ENCODE assay signal across 10 cellular contexts in the genomic region with DNA sequence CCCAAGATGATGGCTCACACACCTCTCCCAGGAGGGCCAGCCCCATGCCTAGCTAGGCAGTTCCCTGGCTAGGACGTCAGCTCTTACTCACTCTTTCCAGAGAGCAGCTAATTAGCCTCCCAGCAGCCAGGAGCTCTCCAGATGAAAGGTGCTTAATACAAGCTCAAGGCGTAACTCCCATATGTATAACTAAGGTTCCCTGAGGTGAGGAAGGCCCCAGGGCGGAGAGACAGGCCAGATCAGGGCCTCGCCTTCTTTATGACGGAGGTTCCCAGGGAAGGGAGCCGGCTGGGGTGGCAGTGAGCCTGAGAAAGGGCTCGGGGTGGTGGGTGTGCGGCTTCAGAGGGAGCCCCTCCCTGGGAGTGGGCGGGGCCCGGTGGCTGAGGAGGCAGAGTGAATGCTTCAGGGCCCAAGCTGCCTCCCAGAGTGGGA. TPM values are rescaled to one million over a fixed set of nuclear protein-coding genes. Genes with fewer than 3 reads are reported as not detected.
DNase-seq lines count a peak whose midpoint lies in the region; ATAC-seq, FAIRE-seq and TF ChIP-seq lines count a peak whose summit lies in the region.
"Had no signal": no experiment of that assay in that cellular context is flagged by ENCODE, and none has a peak within 500 bp of the region (broad histone marks: within the 10 kb centered on the region; RNA-seq: fewer than 3 reads in every experiment).

No MANE protein-coding gene starts in this region.

- peak; percentile 44 for DNase-seq in DMS 273 (lab: John Stamatoyannopoulos, UW; ENCODE audit: unreplicated experiment)
- no peak for DNase-seq in DMS 273 treated with DMSO at 0.1 percent for 48 hours (lab: John Stamatoyannopoulos, UW)
- peak; percentile 36 for DNase-seq in activated CD4-positive, alpha-beta T cell treated with anti-CD3 and anti-CD28 coated beads, Interleukin-2, amount 50 U/mL, for 1 hour
- DNase-seq in foreskin keratinocyte: peak; percentile 75 to 93
- no peak for DNase-seq in stimulated activated effector memory CD8-positive, alpha-beta T cell treated with anti-CD3 and anti-CD28 coated beads, Interleukin-12 subunit alpha, Interleukin-12 subunit beta, amount 100 ng/mL, for 72 hours (ENCODE audit: low spot score in 2 of 2)
- no peak for DNase-seq in GM12892 (ENCODE audit: insufficient read length)
- DNase-seq in NCI-H1930 (lab: John Stamatoyannopoulos, UW): no peak
- DNase-seq in middle frontal gyrus (ENCODE audit: extremely low spot score, low spot score): no peak

- no peaks in the 10 kb centered on the region for H3K9me3 Mint-ChIP-seq in stimulated activated effector memory CD8-positive, alpha-beta T cell treated with anti-CD3 and anti-CD28 coated beads, Interleukin-12 subunit alpha, Interleukin-12 subunit beta, amount 100 ng/mL, for 72 hours
- H3K9me3 Mint-ChIP-seq: central memory CD8-positive, alpha-beta T cell had no signal

- H3K4me3 Mint-ChIP-seq in stimulated activated effector memory CD8-positive, alpha-beta T cell treated with anti-CD3 and anti-CD28 coated beads, Interleukin-12 subunit alpha, Interleukin-12 subunit beta, amount 100 ng/mL, for 72 hours: peak overlapping the region; percentile 54
- H3K4me3 Mint-ChIP-seq: central memory CD8-positive, alpha-beta T cell had no signal

- FAIRE-seq in GM12892 (lab: Jason Lieb, UNC): no peak

- no peaks in the 10 kb centered on the region for H3K27me3 ChIP-seq in foreskin keratinocyte

- H3K4me1 ChIP-seq in foreskin keratinocyte: peaks cover 10% of the 10 kb centered on the region

- peak; percentile 87 for ATAC-seq in foreskin keratinocyte
- no peak for ATAC-seq in stimulated activated effector memory CD8-positive, alpha-beta T cell treated with anti-CD3 and anti-CD28 coated beads, Interleukin-12 subunit alpha, Interleukin-12 subunit beta, amount 100 ng/mL, for 72 hours

- H3K27ac Mint-ChIP-seq in stimulated activated effector memory CD8-positive, alpha-beta T cell treated with anti-CD3 and anti-CD28 coated beads, Interleukin-12 subunit alpha, Interleukin-12 subunit beta, amount 100 ng/mL, for 72 hours: peak overlapping the region; percentile 73

- H3K27ac ChIP-seq in foreskin keratinocyte: peak overlapping the region; percentile 83
- H3K27ac ChIP-seq: 22Rv1 had no signal

- H3K36me3 Mint-ChIP-seq in stimulated activated effector memory CD8-positive, alpha-beta T cell treated with anti-CD3 and anti-CD28 coated beads, Interleukin-12 subunit alpha, Interleukin-12 subunit beta, amount 100 ng/mL, for 72 hours: no peaks in the 10 kb centered on the region

- peak; percentile 4 for TF ChIP-seq CTCF in foreskin keratinocyte (conservative IDR thresholded peaks at IDR 0.05)

- peaks cover 75% of the 10 kb centered on the region for H3K4me1 Mint-ChIP-seq in stimulated activated effector memory CD8-positive, alpha-beta T cell treated with anti-CD3 and anti-CD28 coated beads, Interleukin-12 subunit alpha, Interleukin-12 subunit beta, amount 100 ng/mL, for 72 hours

- TF ChIP-seq POLR2A in GM12892 (IDR thresholded peaks at IDR 0.05; ENCODE audit: low read depth, low read length): no peak

RNA-seq across cellular contexts. Expression of a gene that starts 26.4 kb away (rescaled TPM):
- 169 and 246 TPM in 2 replicates for total RNA-seq in foreskin keratinocyte
- polyA plus RNA-seq in foreskin keratinocyte: 108 and 116 TPM in 2 replicates
- 61.9 TPM for polyA plus RNA-seq in GM12892 (2012; ENCODE audit: missing spikeins)

Comparison
In these comparisons a context has a peak if more than half of its experiments do, and no peak if none do; other contexts are left out.
1. DNase-seq: peak in DMS 273 (single experiment), activated CD4-positive, alpha-beta T cell treated with anti-CD3 and anti-CD28 coated beads, Interleukin-2, amount 50 U/mL, for 1 hour (single experiment) and foreskin keratinocyte (2 of 2); none in DMS 273 treated with DMSO at 0.1 percent for 48 hours (single experiment), stimulated activated effector memory CD8-positive, alpha-beta T cell treated with anti-CD3 and anti-CD28 coated beads, Interleukin-12 subunit alpha, Interleukin-12 subunit beta, amount 100 ng/mL, for 72 hours (0 of 2), GM12892 (single experiment), NCI-H1930 (0 of 2) and middle frontal gyrus (single experiment).